16 cellular contexts compared by ENCODE assay signal in genomic region chr9:98317134-98317857, GRCh38.
A peak's percentile ranks its signal among the peaks of the same experiment; 100 is the strongest.
DNase-seq lines count a peak whose midpoint lies in the region; ATAC-seq, FAIRE-seq and TF ChIP-seq lines count a peak whose summit lies in the region.
"Had no signal": no experiment of that assay in that cellular context is flagged by ENCODE, and none has a peak within 500 bp of the region (broad histone marks: within the 10 kb centered on the region; RNA-seq: fewer than 3 reads in every experiment).

No MANE protein-coding gene starts in this region.

- H3K4me3 Mint-ChIP-seq in activated CD8-positive, alpha-beta T cell treated with anti-CD3 and anti-CD28 coated beads for 36 hours: no peak overlapping the region
- H3K4me3 Mint-ChIP-seq: memory B cell had no signal

- H3K27me3 ChIP-seq in bronchial epithelial cell (ENCODE audit: control insufficient read depth, insufficient read depth, low read length): no peaks in the 10 kb centered on the region
- H3K27me3 ChIP-seq in lower lobe of right lung (ENCODE audit: low read depth): no peaks in the 10 kb centered on the region
- H3K27me3 ChIP-seq: BE2C, dorsolateral prefrontal cortex, ovary had no signal

- no peaks in the 10 kb centered on the region for H3K4me1 Mint-ChIP-seq in activated CD8-positive, alpha-beta T cell treated with anti-CD3 and anti-CD28 coated beads for 36 hours (ENCODE audit: low read depth)

- H3K36me3 ChIP-seq in bronchial epithelial cell (ENCODE audit: control insufficient read depth, insufficient read depth, low read length) (no peaks in the 10 kb centered on the region), lower lobe of right lung (no peaks in the 10 kb centered on the region)
- H3K36me3 ChIP-seq: BE2C, ovary had no signal

- no peaks in the 10 kb centered on the region for H3K9me3 ChIP-seq in lower lobe of right lung
- H3K9me3 ChIP-seq: BE2C, ovary had no signal

- POLR2A ChIA-PET in activated CD8-positive, alpha-beta T cell treated with anti-CD3 and anti-CD28 coated beads for 36 hours (lab: Charles Lee): no interaction called here

- peak; percentile 48 for DNase-seq in AG20443 (ENCODE audit: low spot score)
- DNase-seq in NCI-H146 treated with DMSO at 0.1 percent for 48 hours (lab: John Stamatoyannopoulos, UW; ENCODE audit: unreplicated experiment): peak; percentile 38
- peak; percentile 69 for DNase-seq in bronchial epithelial cell (ENCODE audit: low read depth)
- peak; percentile 64 to 81 for DNase-seq in lung microvascular endothelial cell (ENCODE audit: low read depth in 2 of 2)
- DNase-seq in lower lobe of right lung: no peak
- no peak for DNase-seq in activated CD8-positive, alpha-beta T cell treated with anti-CD3 and anti-CD28 coated beads for 36 hours
- no peak for DNase-seq in SIG-M5 treated with dmso at 0.1 percent for 504 hours (lab: John Stamatoyannopoulos, UW; ENCODE audit: unreplicated experiment)
- DNase-seq: activated CD4-positive, alpha-beta T cell treated with anti-CD3 and anti-CD28 coated beads for 1 hour; BE2C; DMS79 treated with DMSO at 0.1 percent for 48 hours; ovary; stimulated activated CD4-positive, alpha-beta T cell treated with anti-CD3 and anti-CD28 coated beads, Interleukin-12 subunit alpha, Interleukin-12 subunit beta, amount 100 ng/mL, for 4 hours had no signal

- FAIRE-seq in bronchial epithelial cell (lab: Jason Lieb, UNC): no peak
- FAIRE-seq: GM12891 had no signal

- no peaks in the 10 kb centered on the region for H3K36me3 Mint-ChIP-seq in activated CD8-positive, alpha-beta T cell treated with anti-CD3 and anti-CD28 coated beads for 36 hours (ENCODE audit: low read depth)
- H3K36me3 Mint-ChIP-seq: memory B cell had no signal

- H3K27ac ChIP-seq in lower lobe of right lung: no peak overlapping the region
- H3K27ac ChIP-seq: ovary had no signal

- H3K4me3 ChIP-seq in bronchial epithelial cell (ENCODE audit: low read depth, low read length) (no peak overlapping the region), lower lobe of right lung (no peak overlapping the region)
- H3K4me3 ChIP-seq: dorsolateral prefrontal cortex, ovary had no signal

- no peak overlapping the region for H3K27ac Mint-ChIP-seq in activated CD8-positive, alpha-beta T cell treated with anti-CD3 and anti-CD28 coated beads for 36 hours
- H3K27ac Mint-ChIP-seq: memory B cell had no signal

- H3K27me3 Mint-ChIP-seq in activated CD8-positive, alpha-beta T cell treated with anti-CD3 and anti-CD28 coated beads for 36 hours: no peaks in the 10 kb centered on the region

- intact Hi-C loops in lower lobe of right lung (cut with DNase I): no loop called here
- intact Hi-C loops in activated CD8-positive, alpha-beta T cell treated with anti-CD3 and anti-CD28 coated beads for 36 hours (cut with micrococcal nuclease): loop anchor here (5.0 kb wide), 1 partner anchor 460 kb away; no protein-coding TSS in a partner anchor

- no peaks in the 10 kb centered on the region for H3K9me3 Mint-ChIP-seq in activated CD8-positive, alpha-beta T cell treated with anti-CD3 and anti-CD28 coated beads for 36 hours
- H3K9me3 Mint-ChIP-seq: memory B cell had no signal

- H3K4me1 ChIP-seq in lower lobe of right lung: peaks cover 20% of the 10 kb centered on the region

- CTCF ChIA-PET in activated CD8-positive, alpha-beta T cell treated with anti-CD3 and anti-CD28 coated beads for 36 hours (lab: Charles Lee): interaction anchor here (1.0 to 6.0 kb wide), 4 partner anchors 112 to 474 kb away, joined by 3 to 41 read pairs (median 10); no protein-coding TSS in a partner anchor

- TF ChIP-seq CTCF in bronchial epithelial cell (IDR thresholded peaks at IDR 0.05; ENCODE audit: insufficient read depth, low read length, severe bottlenecking) (no peak), lower lobe of right lung (IDR thresholded peaks at IDR 0.05) (no peak)
- TF ChIP-seq CTCF in activated CD8-positive, alpha-beta T cell treated with anti-CD3 and anti-CD28 coated beads for 36 hours (IDR thresholded peaks at IDR 0.05): no peak

- ATAC-seq in lower lobe of right lung: no peak
- ATAC-seq in HG02798 (IDR thresholded peaks at IDR 0.05; ENCODE audit: poor library complexity, unreplicated experiment): no peak
- no peak for ATAC-seq in activated CD8-positive, alpha-beta T cell treated with anti-CD3 and anti-CD28 coated beads for 36 hours

Comparison
In these comparisons a context has a peak if more than half of its experiments do, and no peak if none do; other contexts are left out.
1. DNase-seq: peak in AG20443 (single experiment), NCI-H146 treated with DMSO at 0.1 percent for 48 hours (single experiment), bronchial epithelial cell (single experiment) and lung microvascular endothelial cell (2 of 2); none in lower lobe of right lung (single experiment), activated CD8-positive, alpha-beta T cell treated with anti-CD3 and anti-CD28 coated beads for 36 hours (single experiment) and SIG-M5 treated with dmso at 0.1 percent for 504 hours (single experiment).